In genomic region chr11:102139081-102139498, GRCh38 we compare ENCODE assay signal across 8 cellular contexts. TPM values are rescaled to one million over a fixed set of nuclear protein-coding genes. Genes with fewer than 3 reads are reported as not detected.
DNase-seq lines count a peak whose midpoint lies in the region; ATAC-seq, FAIRE-seq and TF ChIP-seq lines count a peak whose summit lies in the region.
"Had no signal": no experiment of that assay in that cellular context is flagged by ENCODE, and none has a peak within 500 bp of the region (broad histone marks: within the 10 kb centered on the region; RNA-seq: fewer than 3 reads in every experiment).

No MANE protein-coding gene starts in this region.

- peaks cover 8% of the 10 kb centered on the region for H3K36me3 ChIP-seq in MG63
- peaks cover 74% of the 10 kb centered on the region for H3K36me3 ChIP-seq in endodermal cell (ENCODE audit: control insufficient read depth, insufficient read depth, low read length)
- H3K36me3 ChIP-seq in WERI-Rb-1: no peaks in the 10 kb centered on the region
- no peaks in the 10 kb centered on the region for H3K36me3 ChIP-seq in Peyer's patch

- ATAC-seq in left colon: peak; percentile 33
- ATAC-seq: effector memory CD8-positive, alpha-beta T cell had no signal

- H3K9me3 ChIP-seq in MG63 (no peaks in the 10 kb centered on the region; the same call in 1 of the 2 replicates), endodermal cell (ENCODE audit: control insufficient read depth, low read length) (no peaks in the 10 kb centered on the region), WERI-Rb-1 (ENCODE audit: severe bottlenecking) (no peaks in the 10 kb centered on the region), Peyer's patch (no peaks in the 10 kb centered on the region)

- peaks cover 52% of the 10 kb centered on the region for H3K36me3 Mint-ChIP-seq in endodermal cell (ENCODE audit: low read depth)

- no peak for FAIRE-seq in urothelium cell line (lab: Jason Lieb, UNC)

- TF ChIP-seq CTCF in endodermal cell (conservative IDR thresholded peaks at IDR 0.05) (no peak), WERI-Rb-1 (IDR thresholded peaks at IDR 0.05; ENCODE audit: low read depth, low read length) (no peak), Peyer's patch (IDR thresholded peaks at IDR 0.05) (no peak)

- H3K4me1 ChIP-seq in endodermal cell (ENCODE audit: control insufficient read depth, insufficient read depth, low read length) (peaks cover 3% of the 10 kb centered on the region), Peyer's patch (peaks cover 0 to 15% (median 0%) of the 10 kb centered on the region in 4 donors)

- intact Hi-C loops in left colon (cut with DNase I, micrococcal nuclease): no loop called here

- no peaks in the 10 kb centered on the region for H3K27me3 Mint-ChIP-seq in endodermal cell (ENCODE audit: insufficient read depth)

- H3K27ac ChIP-seq in endodermal cell (ENCODE audit: low read depth, low read length) (peak overlapping the region; percentile 21), WERI-Rb-1 (no peak overlapping the region), Peyer's patch (peak overlapping the region in 2 of 4 donors; percentile 6 to 63)

- H3K9me3 Mint-ChIP-seq in endodermal cell: no peaks in the 10 kb centered on the region
- H3K9me3 Mint-ChIP-seq: effector memory CD8-positive, alpha-beta T cell had no signal

- TF ChIP-seq POLR2A in Peyer's patch (IDR thresholded peaks at IDR 0.05): no peak
- TF ChIP-seq POLR2A in erythroblast (IDR thresholded peaks at IDR 0.05; ENCODE audit: low read length): no peak

- no peak overlapping the region for H3K4me3 Mint-ChIP-seq in endodermal cell
- H3K4me3 Mint-ChIP-seq: effector memory CD8-positive, alpha-beta T cell had no signal

- H3K4me1 Mint-ChIP-seq in endodermal cell: peaks cover 30% of the 10 kb centered on the region

- peak overlapping the region; percentile 35 for H3K27ac Mint-ChIP-seq in endodermal cell
- H3K27ac Mint-ChIP-seq: effector memory CD8-positive, alpha-beta T cell had no signal

- DNase-seq in MG63 (peak; percentile 42), endodermal cell (no peak), left colon (no peak), urothelium cell line (ENCODE audit: low spot score) (peak; percentile 16), WERI-Rb-1 (no peak), Peyer's patch (no peak), erythroblast (lab: John Stamatoyannopoulos, UW) (no peak)
- DNase-seq: effector memory CD8-positive, alpha-beta T cell had no signal

- H3K27me3 ChIP-seq in MG63 (no peaks in the 10 kb centered on the region), endodermal cell (ENCODE audit: control insufficient read depth, insufficient read depth, low read length, poor library complexity, severe bottlenecking) (no peaks in the 10 kb centered on the region), WERI-Rb-1 (ENCODE audit: insufficient read depth, low read depth, severe bottlenecking) (no peaks in the 10 kb centered on the region), Peyer's patch (no peaks in the 10 kb centered on the region)

- no peak overlapping the region for H3K9ac ChIP-seq in endodermal cell (ENCODE audit: extremely low read depth, low read length, poor library complexity, severe bottlenecking)

- 83 to 89% methylated on average over 2 to 3 of the region's 3 CpGs for WGBS in endodermal cell (ENCODE audit: insufficient coverage in 1 of 2, insufficient read length in 1 of 2), 2 experiments

- no peak overlapping the region for H3K4me3 ChIP-seq in MG63
- no peak overlapping the region for H3K4me3 ChIP-seq in endodermal cell (ENCODE audit: low read length)
- no peak overlapping the region for H3K4me3 ChIP-seq in WERI-Rb-1 (ENCODE audit: low read depth, low read length)
- no peak overlapping the region for H3K4me3 ChIP-seq in Peyer's patch

RNA-seq across cellular contexts. Expression of gene YAP1, which starts 28.8 kb away (rescaled TPM):
- 19.3 and 28.6 TPM in 2 replicates for total RNA-seq in MG63 (2014; rRNA removed; shearing (Covaris generic); ENCODE audit: low replicate concordance)
- 100 to 1,000 TPM; 224 to 228 TPM for total RNA-seq in endodermal cell
- polyA plus RNA-seq in endodermal cell (2013, experiment 1 of 2): 132 TPM
- polyA plus RNA-seq in endodermal cell (2013, experiment 2 of 2): 122 TPM
- 10 to 100 TPM; 46.2 to 49.1 TPM for total RNA-seq in left colon
- 100 to 1,000 TPM in 3 of 4 donors, 10 to 100 TPM in 1; 99.8 to 163 (median 133) TPM for total RNA-seq in Peyer's patch

Comparison
In these comparisons a context has a peak if more than half of its experiments do, and no peak if none do; other contexts are left out.
1. DNase-seq: peak in MG63 (single experiment) and urothelium cell line (single experiment); none in endodermal cell (single experiment), left colon (0 of 2), WERI-Rb-1 (single experiment), Peyer's patch (0 of 3) and erythroblast (0 of 2).